In genomic region chr3:172083995-172084409, GRCh38 we compare ENCODE assay signal across 1 cellular context.
TF ChIP-seq lines count a peak whose summit lies in the region.

No MANE protein-coding gene starts in this region.

TF ChIP-seq in HepG2, 621 proteins besides CTCF, POLR2A, EP300 and RAD21 (continued from another document and continues in another):
- TF ChIP-seq ZNF563 (CRISPR knock-in tag; IDR thresholded peaks at IDR 0.05): no peak
- peak; percentile 91 for TF ChIP-seq PAXIP1 (CRISPR knock-in tag; conservative IDR thresholded peaks at IDR 0.05)
- no peak for TF ChIP-seq PLSCR1 (CRISPR knock-in tag; IDR thresholded peaks at IDR 0.05; ENCODE audit: borderline replicate concordance)
- 0 out of 2 replicates have a peak, but pooled peaks have one; percentile 35 for TF ChIP-seq MIER3 (CRISPR knock-in tag; IDR thresholded peaks at IDR 0.05; ENCODE audit: borderline replicate concordance)
- no peak for TF ChIP-seq CCAR2 (optimal IDR thresholded peaks at IDR 0.05; ENCODE audit: low read depth, low read length)
- no peak for TF ChIP-seq SP2 (CRISPR knock-in tag; IDR thresholded peaks at IDR 0.05)
- TF ChIP-seq ZMAT3 (CRISPR knock-in tag; conservative IDR thresholded peaks at IDR 0.05): no peak
- TF ChIP-seq ZNF777 (CRISPR knock-in tag; IDR thresholded peaks at IDR 0.05): no peak
- TF ChIP-seq FOXP4 (CRISPR knock-in tag; IDR thresholded peaks at IDR 0.05): peak; percentile 78
- TF ChIP-seq DRAP1 (CRISPR knock-in tag; IDR thresholded peaks at IDR 0.05): no peak
- no peak for TF ChIP-seq SIN3B (IDR thresholded peaks at IDR 0.05; ENCODE audit: low read length)
- TF ChIP-seq KAT2B (IDR thresholded peaks at IDR 0.05; ENCODE audit: borderline replicate concordance, low read depth, low read length): no peak
- no peak for TF ChIP-seq LRRFIP1 (CRISPR knock-in tag; conservative IDR thresholded peaks at IDR 0.05)
- TF ChIP-seq ZNF598 (CRISPR knock-in tag; IDR thresholded peaks at IDR 0.05; ENCODE audit: borderline replicate concordance): peak; percentile 20; the same call in 1 of the 2 replicates
- no peak for TF ChIP-seq ATF3 (CRISPR knock-in tag; IDR thresholded peaks at IDR 0.05)
- TF ChIP-seq USF2 (IDR thresholded peaks at IDR 0.05; ENCODE audit: low read depth, low read length): no peak
- no peak for TF ChIP-seq USF2 (CRISPR knock-in tag; IDR thresholded peaks at IDR 0.05; ENCODE audit: borderline replicate concordance)
- TF ChIP-seq ZNF839 (CRISPR knock-in tag; IDR thresholded peaks at IDR 0.05; ENCODE audit: borderline replicate concordance): no peak
- no peak for TF ChIP-seq ZNF414 (CRISPR knock-in tag; IDR thresholded peaks at IDR 0.05)
- peak; percentile 14; the same call in 1 of the 2 replicates for TF ChIP-seq TFAP4 (IDR thresholded peaks at IDR 0.05; ENCODE audit: borderline replicate concordance, low read depth)
- TF ChIP-seq GPBP1L1 (CRISPR knock-in tag; IDR thresholded peaks at IDR 0.05): no peak
- TF ChIP-seq ZFP91 (CRISPR knock-in tag; IDR thresholded peaks at IDR 0.05; ENCODE audit: borderline replicate concordance): no peak
- TF ChIP-seq SALL1 (CRISPR knock-in tag; IDR thresholded peaks at IDR 0.05): peak; percentile 95
- TF ChIP-seq MED13 (CRISPR knock-in tag; IDR thresholded peaks at IDR 0.05): no peak
- TF ChIP-seq ZNF547 (CRISPR knock-in tag; IDR thresholded peaks at IDR 0.05): no peak
- TF ChIP-seq ZBTB10 (CRISPR knock-in tag; IDR thresholded peaks at IDR 0.05; ENCODE audit: borderline replicate concordance): no peak
- no peak for TF ChIP-seq ZNF549 (CRISPR knock-in tag; IDR thresholded peaks at IDR 0.05)
- TF ChIP-seq HDAC6 (IDR thresholded peaks at IDR 0.05; ENCODE audit: low read depth, low read length): no peak
- no peak for TF ChIP-seq ATM (IDR thresholded peaks at IDR 0.05; ENCODE audit: borderline replicate concordance)
- no peak for TF ChIP-seq SNRNP70 (IDR thresholded peaks at IDR 0.05; ENCODE audit: low read depth, low read length)
- TF ChIP-seq ZSCAN25 (CRISPR knock-in tag; IDR thresholded peaks at IDR 0.05): peak; percentile 35; the same call in 1 of the 2 replicates
- TF ChIP-seq JUN (CRISPR knock-in tag; IDR thresholded peaks at IDR 0.05): no peak
